ENCODE assay signal across 8 cellular contexts in the genomic region with DNA sequence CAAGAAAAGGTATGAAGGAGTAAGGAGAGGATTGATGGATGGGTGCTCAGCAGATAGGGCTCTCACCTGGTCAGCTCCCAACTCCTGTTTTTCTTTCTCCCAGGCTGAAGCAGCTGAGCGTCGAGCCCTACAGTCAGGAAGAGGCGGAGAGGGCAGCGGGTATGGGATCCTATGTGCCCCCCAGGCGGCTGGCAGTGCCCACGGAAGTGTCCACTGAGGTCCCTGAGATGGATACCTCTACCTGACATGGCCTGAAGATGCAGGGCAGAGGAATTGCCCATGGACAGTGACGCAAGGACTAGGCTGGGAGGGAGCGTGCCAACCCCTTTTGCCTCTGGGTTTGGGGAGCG. TPM values are rescaled to one million over a fixed set of nuclear protein-coding genes. Genes with fewer than 3 reads are reported as not detected.
A peak's percentile ranks its signal among the peaks of the same experiment; 100 is the strongest.
DNase-seq lines count a peak whose midpoint lies in the region; ATAC-seq and TF ChIP-seq lines count a peak whose summit lies in the region.

No MANE protein-coding gene starts in this region.

- TF ChIP-seq CTCF in fibroblast of pulmonary artery (IDR thresholded peaks at IDR 0.05; ENCODE audit: low read length, missing control alignments) (no peak), progenitor cell of endocrine pancreas (IDR thresholded peaks at IDR 0.05; ENCODE audit: unreplicated experiment) (no peak)

- H3K36me3 ChIP-seq in ES-I3 (ENCODE audit: insufficient read depth, low read length) (no peaks in the 10 kb centered on the region), SK-N-MC (ENCODE audit: insufficient read depth, low read length) (no peaks in the 10 kb centered on the region; the same call in 1 of the 2 replicates)

- H3K9ac ChIP-seq in ES-I3 (ENCODE audit: low read depth, low read length), result peak overlapping the region; percentile 98
- H3K9ac ChIP-seq in SK-N-MC (ENCODE audit: insufficient read length), result peak overlapping the region; percentile 92

- peaks cover 7% of the 10 kb centered on the region for H3K4me1 Mint-ChIP-seq in progenitor cell of endocrine pancreas (ENCODE audit: low read depth)

- H3K36me3 Mint-ChIP-seq in progenitor cell of endocrine pancreas (ENCODE audit: insufficient read depth), result no peaks in the 10 kb centered on the region

- no peaks in the 10 kb centered on the region for H3K9me3 Mint-ChIP-seq in progenitor cell of endocrine pancreas (ENCODE audit: low read depth)

- H3K27me3 Mint-ChIP-seq in progenitor cell of endocrine pancreas, result peaks cover 4% of the 10 kb centered on the region

- no peaks in the 10 kb centered on the region for H3K9me3 ChIP-seq in ES-I3 (ENCODE audit: control insufficient read depth, insufficient read depth, low read length)
- H3K9me3 ChIP-seq in SK-N-MC (ENCODE audit: low read depth, low read length), result no peaks in the 10 kb centered on the region

- H3K4me3 ChIP-seq in SK-N-MC (peak overlapping the region; percentile 91), fibroblast of pulmonary artery (replicated peaks; ENCODE audit: low read depth, low read length) (peak overlapping the region; percentile 83)

- no peak overlapping the region for H3K27ac ChIP-seq in SK-N-MC

- no peak for ATAC-seq in HG03175 (IDR thresholded peaks at IDR 0.05; ENCODE audit: unreplicated experiment)

- DNase-seq in SK-N-MC (ENCODE audit: low read depth, low spot score) (no peak), fibroblast of pulmonary artery (ENCODE audit: low read depth) (no peak), progenitor cell of endocrine pancreas (ENCODE audit: low spot score, unreplicated experiment) (no peak), midbrain (lab: John Stamatoyannopoulos, UW) (no peak), NCI-H1092 (lab: John Stamatoyannopoulos, UW) (no peak), Ammon's horn (ENCODE audit: low spot score) (no peak)

- H3K27ac Mint-ChIP-seq in progenitor cell of endocrine pancreas, result peak overlapping the region; percentile 90

- H3K4me1 ChIP-seq in ES-I3 (ENCODE audit: insufficient read depth, low read length), result peaks cover 7% of the 10 kb centered on the region

- H3K4me3 Mint-ChIP-seq in progenitor cell of endocrine pancreas (ENCODE audit: low read depth), result peak overlapping the region; percentile 87

RNA-seq across cellular contexts. Expression of a gene that starts 0.7 kb away (rescaled TPM):
- 28.9 and 32.1 TPM in 2 replicates for total RNA-seq in progenitor cell of endocrine pancreas

RNA-seq across cellular contexts. Expression of a gene that starts 1.2 kb away (rescaled TPM):
- not detected in 2 replicates for total RNA-seq in progenitor cell of endocrine pancreas

RNA-seq across cellular contexts. Expression of a gene that starts 1.7 kb away (rescaled TPM):
- not detected in 2 replicates for total RNA-seq in progenitor cell of endocrine pancreas

RNA-seq across cellular contexts. Expression of a gene that starts 6.8 kb away (rescaled TPM):
- total RNA-seq in progenitor cell of endocrine pancreas, result 52.0 and 52.1 TPM in 2 replicates

RNA-seq across cellular contexts. Expression of a gene that starts 11.6 kb away (rescaled TPM):
- total RNA-seq in progenitor cell of endocrine pancreas, result 0.33 and 0.36 TPM in 2 replicates
